Comparison of ENCODE assay signal across 22 cellular contexts in the genomic region with DNA sequence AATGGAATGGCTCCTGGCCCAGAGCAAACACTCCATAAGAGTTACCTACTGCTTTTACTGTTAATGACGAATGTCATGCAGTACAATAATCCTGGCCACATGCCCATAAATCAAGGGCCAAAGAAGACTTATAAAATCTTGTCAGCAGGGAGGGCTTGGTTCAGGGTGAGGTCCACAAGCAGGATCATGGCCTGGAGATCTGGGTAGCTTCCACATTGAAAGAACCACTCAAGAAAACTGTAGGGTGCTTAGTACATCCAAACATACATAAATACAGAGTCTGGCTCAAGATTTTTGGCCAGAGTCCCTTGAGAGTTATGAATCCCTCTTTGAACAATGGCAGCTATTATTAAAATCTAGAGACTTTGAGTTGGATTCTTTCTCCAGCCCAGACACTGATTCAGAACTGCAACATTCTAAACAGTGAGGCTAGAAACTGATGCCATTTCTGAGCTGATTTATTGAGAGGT.
DNase-seq lines count a peak whose midpoint lies in the region; ATAC-seq and TF ChIP-seq lines count a peak whose summit lies in the region.
"Had no signal": no experiment of that assay in that cellular context is flagged by ENCODE, and none has a peak within 500 bp of the region (broad histone marks: within the 10 kb centered on the region; RNA-seq: fewer than 3 reads in every experiment).

No MANE protein-coding gene starts in this region.

- ATAC-seq in SK-N-SH treated with all-trans-retinoic acid at 6 μM for 48 hours (no peak), upper lobe of left lung (ENCODE audit: low FRiP score in 2 of 2) (no peak), HG03039 (IDR thresholded peaks at IDR 0.05; ENCODE audit: unreplicated experiment) (no peak)
- ATAC-seq: activated naive CD4-positive, alpha-beta T cell treated with anti-CD3 and anti-CD28 coated beads, Interleukin-2, amount 50 U/mL, for 72 hours; body of pancreas; CD8-positive, alpha-beta T cell; left ventricle myocardium superior; mucosa of descending colon had no signal

- H3K36me3 ChIP-seq in upper lobe of left lung, result no peaks in the 10 kb centered on the region
- H3K36me3 ChIP-seq: sigmoid colon, SJCRH30, uterus had no signal

- H3K4me3 ChIP-seq in astrocyte of the cerebellum (ENCODE audit: low read depth, low read length) (no peak overlapping the region), fibroblast of the aortic adventitia (ENCODE audit: low read depth, low read length) (no peak overlapping the region), upper lobe of left lung (no peak overlapping the region)
- H3K4me3 ChIP-seq: body of pancreas, mucosa of descending colon, sigmoid colon, SJCRH30, uterus had no signal

- WGBS in upper lobe of left lung, 2 donors, result 47 to 64% methylated on average over 1 of the region's 1 CpG

- POLR2A ChIA-PET in GM10248 (lab: Yijun Ruan, JAX), result no interaction called here

- no peaks in the 10 kb centered on the region for H3K27me3 ChIP-seq in upper lobe of left lung
- H3K27me3 ChIP-seq: body of pancreas, sigmoid colon, SJCRH30, uterus had no signal

- H3K9me3 ChIP-seq in upper lobe of left lung, result no peaks in the 10 kb centered on the region
- H3K9me3 ChIP-seq: body of pancreas, mucosa of descending colon, sigmoid colon, SJCRH30, uterus had no signal

- TF ChIP-seq CTCF in astrocyte of the cerebellum (IDR thresholded peaks at IDR 0.05; ENCODE audit: low read depth, low read length, missing control alignments) (no peak), fibroblast of the aortic adventitia (IDR thresholded peaks at IDR 0.05; ENCODE audit: insufficient read depth, low read length) (no peak), GM10248 (IDR thresholded peaks at IDR 0.05; ENCODE audit: control extremely low read depth, extremely low read depth, low read depth, missing control alignments) (no peak), upper lobe of left lung (IDR thresholded peaks at IDR 0.05) (no peak)

- CTCF ChIA-PET in GM10248 (lab: Yijun Ruan, JAX), result no interaction called here

- TF ChIP-seq POLR2A in upper lobe of left lung (IDR thresholded peaks at IDR 0.05), result no peak

- H3K4me1 ChIP-seq in upper lobe of left lung, result no peaks in the 10 kb centered on the region
- H3K4me1 ChIP-seq: body of pancreas, uterus had no signal

- no peak for TF ChIP-seq EP300 in upper lobe of left lung (IDR thresholded peaks at IDR 0.05)

- DNase-seq in AG08395 (ENCODE audit: low spot score), result peak; percentile 26
- peak; percentile 51 for DNase-seq in GM04504 (ENCODE audit: low read depth)
- DNase-seq in astrocyte of the cerebellum (ENCODE audit: low read depth), result peak; percentile 24
- peak; percentile 91 for DNase-seq in fibroblast of the aortic adventitia (ENCODE audit: low read depth)
- no peak for DNase-seq in GM10248 (ENCODE audit: extremely low spot score)
- DNase-seq in upper lobe of left lung, result no peak
- DNase-seq: activated CD4-positive, alpha-beta T cell treated with anti-CD3 and anti-CD28 coated beads for 48 hours; body of pancreas; CD8-positive, alpha-beta T cell; DMS53; left ventricle myocardium superior; mucosa of descending colon; NCI-H1417 treated with DMSO at 0.1 percent for 48 hours; NCI-H2107; NCI-H510A; NK-92 treated with Interleukin-12 subunit alpha and Interleukin-12 subunit beta, amount 100 ng/mL, for 24 hours; sigmoid colon; uterus had no signal

- in situ Hi-C loops in astrocyte of the cerebellum (cut with HindIII; ENCODE audit: low sequenced_read_pairs), result no loop called here

- no peak overlapping the region for H3K27ac ChIP-seq in upper lobe of left lung
- H3K27ac ChIP-seq: body of pancreas, sigmoid colon, SJCRH30, uterus had no signal

TF ChIP-seq in SK-N-SH treated with all-trans-retinoic acid at 6 μM for 48 hours, 23 proteins besides CTCF, POLR2A, EP300 and RAD21:
- TF ChIP-seq ZNF8 (CRISPR knock-in tag; IDR thresholded peaks at IDR 0.05) (no peak), BACH2 (CRISPR knock-in tag; IDR thresholded peaks at IDR 0.05; ENCODE audit: borderline replicate concordance) (no peak), TCF4 (CRISPR knock-in tag; IDR thresholded peaks at IDR 0.05; ENCODE audit: borderline replicate concordance) (no peak), ARNTL (CRISPR knock-in tag; IDR thresholded peaks at IDR 0.05; ENCODE audit: borderline replicate concordance, low read depth) (no peak), ZC3H10 (CRISPR knock-in tag; IDR thresholded peaks at IDR 0.05) (no peak), ZFP30 (CRISPR knock-in tag; IDR thresholded peaks at IDR 0.05) (no peak), ZNF565 (CRISPR knock-in tag; conservative IDR thresholded peaks at IDR 0.05; ENCODE audit: low read depth) (no peak), GLIS3 (CRISPR knock-in tag; IDR thresholded peaks at IDR 0.05) (no peak)
- TF ChIP-seq, protein P1, sequence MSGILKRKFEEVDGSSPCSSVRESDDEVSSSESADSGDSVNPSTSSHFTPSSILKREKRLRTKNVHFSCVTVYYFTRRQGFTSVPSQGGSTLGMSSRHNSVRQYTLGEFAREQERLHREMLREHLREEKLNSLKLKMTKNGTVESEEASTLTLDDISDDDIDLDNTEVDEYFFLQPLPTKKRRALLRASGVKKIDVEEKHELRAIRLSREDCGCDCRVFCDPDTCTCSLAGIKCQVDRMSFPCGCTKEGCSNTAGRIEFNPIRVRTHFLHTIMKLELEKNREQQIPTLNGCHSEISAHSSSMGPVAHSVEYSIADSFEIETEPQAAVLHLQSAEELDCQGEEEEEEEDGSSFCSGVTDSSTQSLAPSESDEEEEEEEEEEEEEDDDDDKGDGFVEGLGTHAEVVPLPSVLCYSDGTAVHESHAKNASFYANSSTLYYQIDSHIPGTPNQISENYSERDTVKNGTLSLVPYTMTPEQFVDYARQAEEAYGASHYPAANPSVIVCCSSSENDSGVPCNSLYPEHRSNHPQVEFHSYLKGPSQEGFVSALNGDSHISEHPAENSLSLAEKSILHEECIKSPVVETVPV (CRISPR knock-in tag; IDR thresholded peaks at IDR 0.05), result no peak

Comparison
In these comparisons a context has a peak if more than half of its experiments do, and no peak if none do; other contexts are left out.
1. DNase-seq: peak in AG08395 (single experiment), GM04504 (single experiment), astrocyte of the cerebellum (single experiment) and fibroblast of the aortic adventitia (single experiment); none in GM10248 (single experiment) and upper lobe of left lung (0 of 2).